26 cellular contexts compared by ENCODE assay signal in genomic region chr16:19890901-19891300, GRCh38.
"Had no signal": no experiment of that assay in that cellular context is flagged by ENCODE, and none has a peak within 500 bp of the region (broad histone marks: within the 10 kb centered on the region; RNA-seq: fewer than 3 reads in every experiment).

No MANE protein-coding gene starts in this region.

- ATAC-seq: effector memory CD8-positive, alpha-beta T cell; esophagus mucosa; gastrocnemius medialis; heart right ventricle; left cardiac atrium; left lung; left ventricle myocardium superior; lower lobe of right lung; mucosa of descending colon had no signal

- H3K27ac ChIP-seq: colonic mucosa, epithelial cell of prostate, esophagus squamous epithelium, gastrocnemius medialis, heart right ventricle, left lung, lower lobe of right lung had no signal

- DNase-seq: colonic mucosa; cortex of kidney; effector CD8-positive, alpha-beta T cell; effector memory CD8-positive, alpha-beta T cell; endodermal cell; erythroblast; esophagus squamous epithelium; foreskin fibroblast; foreskin melanocyte; gastrocnemius medialis; glutamatergic neuron; head of caudate nucleus; heart right ventricle; hippocampal formation; left cardiac atrium; left lung; left ventricle myocardium superior; lower lobe of right lung; mesenchymal stem cell; mucosa of descending colon; naive B cell had no signal

- H3K27me3 ChIP-seq: colonic mucosa, gastrocnemius medialis had no signal

- FAIRE-seq: endometrium, islet of Langerhans, keratinocyte had no signal

- H3K9me3 ChIP-seq: colonic mucosa, esophagus squamous epithelium, gastrocnemius medialis, left lung, lower lobe of right lung, mucosa of descending colon had no signal

- H3K4me3 ChIP-seq: colonic mucosa, esophagus squamous epithelium, gastrocnemius medialis, heart right ventricle, left lung, lower lobe of right lung, mucosa of descending colon had no signal

- H3K36me3 ChIP-seq: colonic mucosa, esophagus squamous epithelium, gastrocnemius medialis, heart right ventricle, left lung, lower lobe of right lung had no signal
